ENCODE assay signal across 18 cellular contexts in genomic region chr2:190842606-190843104, GRCh38. TPM values are rescaled to one million over a fixed set of nuclear protein-coding genes. Genes with fewer than 3 reads are reported as not detected.
A peak's percentile ranks its signal among the peaks of the same experiment; 100 is the strongest.
DNase-seq lines count a peak whose midpoint lies in the region; ATAC-seq, FAIRE-seq and TF ChIP-seq lines count a peak whose summit lies in the region.
"Had no signal": no experiment of that assay in that cellular context is flagged by ENCODE, and none has a peak within 500 bp of the region (broad histone marks: within the 10 kb centered on the region; RNA-seq: fewer than 3 reads in every experiment).

No MANE protein-coding gene starts in this region.

- BruUV-seq in HepG2 (replicated peaks; lab: Mats Ljungman, UMichigan): no TSS peak

- 76% methylated on average over 1 of the region's 1 CpG for WGBS in HepG2 (ENCODE audit: low lambda C conversion rate)
- 83% methylated on average over 1 of the region's 1 CpG for WGBS in right lobe of liver (ENCODE audit: insufficient coverage, low coverage, low lambda C conversion rate, missing lambda C conversion rate)

- TF ChIP-seq EP300 in HepG2 (IDR thresholded peaks at IDR 0.05; ENCODE audit: low read depth in 2 of 2, low read length in 2 of 2): no peak
- TF ChIP-seq EP300 in HepG2 (CRISPR knock-in tag; IDR thresholded peaks at IDR 0.05; ENCODE audit: borderline replicate concordance): no peak

- no peak overlapping the region for H3K4me2 ChIP-seq in HepG2 (ENCODE audit: low read depth, low read length)

- DNase-seq in HepG2 (ENCODE audit: low spot score): no peak
- no peak for DNase-seq in right lobe of liver
- no peak for DNase-seq in RWPE2 (ENCODE audit: low spot score)
- DNase-seq in epithelial cell of prostate (ENCODE audit: low read depth, low spot score): no peak
- no peak for DNase-seq in foreskin fibroblast
- DNase-seq: BE2C; CD4-positive, alpha-beta memory T cell; DMS79; Kasumi-1; NCI-H187 treated with DMSO at 0.1 percent for 48 hours; NCI-H446 treated with DMSO at 0.1 percent for 48 hours; NCI-H748 treated with DMSO at 0.1 percent for 48 hours; Peyer's patch; SHP77 had no signal

- H3K4me1 ChIP-seq in HepG2 (ENCODE audit: insufficient read depth, low read length): peaks cover 32% of the 10 kb centered on the region
- no peaks in the 10 kb centered on the region for H3K4me1 ChIP-seq in right lobe of liver
- H3K4me1 ChIP-seq in RWPE2 (ENCODE audit: insufficient read depth, poor library complexity, severe bottlenecking): peaks cover 49% of the 10 kb centered on the region
- H3K4me1 ChIP-seq: BE2C had no signal

- intact Hi-C loops in HepG2 (cut with micrococcal nuclease; ENCODE audit: unreplicated experiment) (no loop called here), right lobe of liver (cut with DNase I) (no loop called here)

- ATAC-seq in HepG2 (no peak), right lobe of liver (no peak), RWPE2 (ENCODE audit: low read depth) (no peak), HG03460 (IDR thresholded peaks at IDR 0.05; ENCODE audit: unreplicated experiment) (no peak), HG03432 (IDR thresholded peaks at IDR 0.05; ENCODE audit: unreplicated experiment) (no peak)

- TF ChIP-seq CTCF in HepG2 (CRISPR knock-in tag; IDR thresholded peaks at IDR 0.05) (no peak), right lobe of liver (IDR thresholded peaks at IDR 0.05) (no peak), RWPE2 (IDR thresholded peaks at IDR 0.05; ENCODE audit: poor library complexity, severe bottlenecking) (no peak), foreskin fibroblast (IDR thresholded peaks at IDR 0.05; ENCODE audit: low read depth, low read length) (no peak)

- H3K36me3 ChIP-seq in HepG2 (replicated peaks in 1 of 2; ENCODE audit: control insufficient read depth in 1 of 2, insufficient read depth in 2 of 2, low read length in 2 of 2): no peaks in the 10 kb centered on the region
- H3K36me3 ChIP-seq in right lobe of liver: no peaks in the 10 kb centered on the region
- no peaks in the 10 kb centered on the region for H3K36me3 ChIP-seq in RWPE2 (ENCODE audit: low read depth)
- H3K36me3 ChIP-seq: BE2C, Peyer's patch had no signal

- TF ChIP-seq RAD21 in HepG2 (CRISPR knock-in tag; IDR thresholded peaks at IDR 0.05): no peak

- H3K27me3 ChIP-seq in HepG2 (ENCODE audit: control insufficient read depth in 1 of 2, insufficient read depth in 2 of 2, low read length in 2 of 2): no peaks in the 10 kb centered on the region
- no peaks in the 10 kb centered on the region for H3K27me3 ChIP-seq in right lobe of liver
- no peaks in the 10 kb centered on the region for H3K27me3 ChIP-seq in RWPE2 (ENCODE audit: insufficient read depth, poor library complexity, severe bottlenecking)
- H3K27me3 ChIP-seq: BE2C, Peyer's patch had no signal

- no peak for FAIRE-seq in HepG2 (lab: Jason Lieb, UNC)
- FAIRE-seq: G401.6, H1 had no signal

- H3K9me3 ChIP-seq in HepG2 (ENCODE audit: low read length): no peaks in the 10 kb centered on the region
- no peaks in the 10 kb centered on the region for H3K9me3 ChIP-seq in right lobe of liver
- no peaks in the 10 kb centered on the region for H3K9me3 ChIP-seq in RWPE2 (ENCODE audit: severe bottlenecking)
- H3K9me3 ChIP-seq: BE2C, Peyer's patch had no signal

- no peak overlapping the region for H3K9ac ChIP-seq in HepG2 (ENCODE audit: insufficient read depth, low read depth, low read length)

- H3K79me2 ChIP-seq in HepG2 (ENCODE audit: insufficient read depth, low read length): no peaks in the 10 kb centered on the region

- H3K27ac ChIP-seq in HepG2 (ENCODE audit: extremely low read length, insufficient read depth, low read length) (no peak overlapping the region), right lobe of liver (no peak overlapping the region), RWPE2 (ENCODE audit: poor library complexity, severe bottlenecking) (peak overlapping the region; percentile 89), epithelial cell of prostate (peak overlapping the region; percentile 2)
- H3K27ac ChIP-seq: Peyer's patch had no signal

- CTCF ChIA-PET in HepG2 (lab: Yijun Ruan, JAX; ENCODE audit: low intra/inter-chr PET ratio, low total read pairs): no interaction called here

- H2AFZ ChIP-seq in HepG2 (ENCODE audit: low read length): no peak overlapping the region

- POLR2A ChIA-PET in HepG2 (lab: Yijun Ruan, JAX): no interaction called here

- H4K20me1 ChIP-seq in HepG2 (ENCODE audit: insufficient read depth, low read length): no peaks in the 10 kb centered on the region

- TF ChIP-seq POLR2A in HepG2 (IDR thresholded peaks at IDR 0.05; ENCODE audit: insufficient read depth in 1 of 2, low read depth in 2 of 2, low read length in 2 of 2) (no peak), right lobe of liver (IDR thresholded peaks at IDR 0.05) (no peak)

- H3K4me3 ChIP-seq in HepG2 (replicated peaks in 1 of 3; ENCODE audit: insufficient read depth in 1 of 3, low read depth in 2 of 3, low read length in 3 of 3) (no peak overlapping the region), right lobe of liver (no peak overlapping the region), RWPE2 (ENCODE audit: severe bottlenecking) (no peak overlapping the region), foreskin fibroblast (ENCODE audit: low read depth in 1 of 2, low read length in 2 of 2) (no peak overlapping the region)
- H3K4me3 ChIP-seq: Peyer's patch had no signal

- in situ Hi-C loops in HepG2 (cut with HindIII; ENCODE audit: extremely low pct_ligation_motif_present, low pct_unique_long_range_greater_than_20kb): no loop called here

TF ChIP-seq in HepG2, 621 proteins besides CTCF, POLR2A, EP300 and RAD21:
- TF ChIP-seq MAFF (IDR thresholded peaks at IDR 0.05; ENCODE audit: low read depth, low read length) (peak; percentile 63; the same call in 1 of the 2 replicates), ZNF746 (CRISPR knock-in tag; IDR thresholded peaks at IDR 0.05) (no peak), TFE3 (CRISPR knock-in tag; IDR thresholded peaks at IDR 0.05) (no peak), MAFK (conservative IDR thresholded peaks at IDR 0.05 in 1 of 2, IDR thresholded peaks at IDR 0.05 in 1 of 2; ENCODE audit: low read length in 2 of 2) (peak; percentile 61 to 74), SAFB2 (CRISPR knock-in tag; IDR thresholded peaks at IDR 0.05; ENCODE audit: borderline replicate concordance, low read depth) (no peak)

RNA-seq across cellular contexts. Expression of gene GLS, which starts 38.0 kb away (rescaled TPM):
- total RNA-seq in HepG2 (2016; rRNA removed; fragmentation: Illumina TruSeq; extraction: Trizol): 183 and 212 TPM in 2 replicates
- total RNA-seq in HepG2 (2016; cell fraction: cytosol; rRNA removed; fragmentation: Illumina TruSeq; extraction: Trizol; ENCODE audit: low read depth): 199 and 222 TPM in 2 replicates
- total RNA-seq in HepG2 (2016; cell fraction: insoluble cytoplasmic fraction; rRNA removed; fragmentation: Illumina TruSeq; extraction: Trizol): 184 and 207 TPM in 2 replicates
- 57.2 and 68.7 TPM in 2 replicates for total RNA-seq in HepG2 (2016; cell fraction: membrane; rRNA removed; fragmentation: Illumina TruSeq; extraction: Trizol)
- total RNA-seq in HepG2 (2016; cell fraction: nucleus; rRNA removed; fragmentation: Illumina TruSeq; extraction: Trizol): 199 and 219 TPM in 2 replicates
- 65.4 and 78.6 TPM in 2 replicates for polyA plus RNA-seq in HepG2 (2011; rRNA removed)
- 19.0 and 29.7 TPM in 2 replicates for polyA plus RNA-seq in HepG2 (2011; cell fraction: cytosol; rRNA removed)
- polyA plus RNA-seq in HepG2 (2011; cell fraction: nucleus; rRNA removed): 62.0 and 92.3 TPM in 2 replicates
- polyA plus RNA-seq in HepG2 (2012): 76.8 and 87.2 TPM in 2 replicates
- 1.3 and 1.9 TPM in 2 replicates for polyA plus RNA-seq in HepG2 (2016; cell fraction: cytosol; fragmentation: Illumina TruSeq; extraction: Trizol; ENCODE audit: low read depth)
- polyA plus RNA-seq in HepG2 (2016; cell fraction: insoluble cytoplasmic fraction; fragmentation: Illumina TruSeq; extraction: Trizol; ENCODE audit: low read depth): 88.6 and 101 TPM in 2 replicates
- 5.8 and 6.9 TPM in 2 replicates for polyA plus RNA-seq in HepG2 (2016; cell fraction: membrane; fragmentation: Illumina TruSeq; extraction: Trizol; ENCODE audit: low read depth)
- 136 and 142 TPM in 2 replicates for polyA plus RNA-seq in HepG2 (2016; cell fraction: nucleus; fragmentation: Illumina TruSeq; extraction: Trizol; ENCODE audit: insufficient read depth, low read depth)
- polyA minus RNA-seq in HepG2 (2011; rRNA and poly(A)+ RNA removed; ENCODE audit: low replicate concordance): 61.7 and 123 TPM in 2 replicates
- 94.5 and 101 TPM in 2 replicates for polyA minus RNA-seq in HepG2 (2011; cell fraction: cytosol; rRNA and poly(A)+ RNA removed)
- 545 and 549 TPM in 2 replicates for polyA minus RNA-seq in HepG2 (2011; cell fraction: nucleus; rRNA and poly(A)+ RNA removed)
- total RNA-seq in right lobe of liver: 10 to 100 TPM in 5 of 6 experiments, 1 to 10 TPM in 1; 6.6 to 25.0 (median 16.9) TPM

Comparison
In these comparisons a context has a peak if more than half of its experiments do, and no peak if none do; other contexts are left out.
1. H3K27ac ChIP-seq: peak in RWPE2 (single experiment) and epithelial cell of prostate (single experiment); none in HepG2 (single experiment) and right lobe of liver (0 of 3).